In the genomic region with DNA sequence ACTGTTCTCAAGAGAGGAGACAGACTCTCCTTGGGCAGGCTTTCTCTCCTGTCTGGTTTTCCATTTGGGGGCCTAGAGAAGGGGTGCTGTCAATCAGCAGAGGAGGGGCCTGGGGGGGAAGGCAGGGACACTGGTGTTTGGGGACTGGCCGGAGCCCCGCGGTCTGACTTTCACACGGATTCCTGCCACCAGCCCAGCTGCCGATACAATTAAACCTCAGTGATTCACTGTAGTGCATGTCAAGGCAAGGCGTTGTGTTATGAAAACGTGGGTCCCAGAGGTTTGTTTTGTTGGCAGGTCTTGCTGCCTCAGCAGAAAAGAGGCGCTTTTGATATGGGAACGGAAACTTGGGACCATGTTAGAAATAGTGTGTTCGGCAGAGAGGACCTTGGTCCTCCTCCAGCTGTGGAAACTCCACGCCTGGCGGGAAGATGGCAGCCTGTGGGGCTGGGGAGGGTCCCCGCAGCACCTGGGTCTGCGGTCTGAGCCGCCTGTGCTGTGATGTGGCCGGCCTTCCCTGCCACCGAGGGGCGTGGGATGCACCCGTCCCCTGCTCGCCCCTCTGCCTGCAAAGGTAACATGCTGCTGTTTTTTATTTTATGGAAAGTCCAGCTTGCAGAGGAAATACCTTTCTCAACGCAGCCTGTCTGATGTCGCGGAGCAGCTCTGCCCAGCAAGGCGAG, we compare ENCODE assay signal across 14 cellular contexts. TPM values are rescaled to one million over a fixed set of nuclear protein-coding genes. Genes with fewer than 3 reads are reported as not detected.
DNase-seq lines count a peak whose midpoint lies in the region; ATAC-seq, FAIRE-seq and TF ChIP-seq lines count a peak whose summit lies in the region.
"Had no signal": no experiment of that assay in that cellular context is flagged by ENCODE, and none has a peak within 500 bp of the region (broad histone marks: within the 10 kb centered on the region; RNA-seq: fewer than 3 reads in every experiment).

No MANE protein-coding gene starts in this region.

- H3K27ac Mint-ChIP-seq in astrocyte (ENCODE audit: unreplicated experiment) (peak overlapping the region; percentile 62), mesothelial cell of epicardium (peak overlapping the region; percentile 47)
- H3K27ac Mint-ChIP-seq: activated CD8-positive, alpha-beta memory T cell treated with anti-CD3 and anti-CD28 coated beads, Interleukin-2, amount 10 ng/mL, durations not matched to agents 7 days and 5 days; activated naive CD4-positive, alpha-beta T cell treated with anti-CD3 and anti-CD28 coated beads for 36 hours; stimulated activated naive CD8-positive, alpha-beta T cell treated with anti-CD3 and anti-CD28 coated beads, Interleukin-15, Interleukin-2, amounts not matched to agents 100 ng/mL and 50 ng/mL, for 24 hours had no signal

- H3K9me3 Mint-ChIP-seq in astrocyte (ENCODE audit: unreplicated experiment) (no peaks in the 10 kb centered on the region), mesothelial cell of epicardium (peaks cover 8% of the 10 kb centered on the region)

- peak; percentile 31 for DNase-seq in astrocyte (ENCODE audit: low read depth)
- DNase-seq in mesothelial cell of epicardium (ENCODE audit: low spot score in 2 of 2, unreplicated experiment in 2 of 2), result no peak
- DNase-seq in transverse colon, result no peak
- no peak for DNase-seq in omental fat pad (ENCODE audit: low spot score)
- no peak for DNase-seq in effector CD4-positive, alpha-beta T cell
- DNase-seq: activated CD8-positive, alpha-beta memory T cell treated with anti-CD3 and anti-CD28 coated beads, Interleukin-2, amount 10 ng/mL, durations not matched to agents 7 days and 5 days; activated naive CD4-positive, alpha-beta T cell treated with anti-CD3 and anti-CD28 coated beads for 36 hours; islet precursor cell; NK-92 treated with Interleukin-12 subunit alpha and Interleukin-12 subunit beta, amount 100 ng/mL, for 24 hours had no signal

- H3K4me2 ChIP-seq in astrocyte (ENCODE audit: low read length), result no peak overlapping the region

- H3K4me3 ChIP-seq in astrocyte (ENCODE audit: insufficient read depth, low read depth, low read length) (no peak overlapping the region), esophagus (ENCODE audit: low read depth in 1 of 2, low read length in 2 of 2) (no peak overlapping the region), transverse colon (no peak overlapping the region)
- H3K4me3 ChIP-seq: SK-N-MC had no signal

- no peak for FAIRE-seq in astrocyte (lab: Jason Lieb, UNC)
- FAIRE-seq: GM18507 had no signal

- H2AFZ ChIP-seq in astrocyte (ENCODE audit: low read depth, low read length), result no peak overlapping the region

- H3K36me3 ChIP-seq in astrocyte (ENCODE audit: insufficient read depth, low read length) (no peaks in the 10 kb centered on the region), esophagus (ENCODE audit: control insufficient read depth in 2 of 2, insufficient read depth in 2 of 2, low read length in 1 of 2) (no peaks in the 10 kb centered on the region), transverse colon (no peaks in the 10 kb centered on the region)

- in situ Hi-C loops in transverse colon (cut with MboI; ENCODE audit: low pct_ligation_motif_present in 1 of 4, low pct_unique_long_range_greater_than_20kb in 1 of 4, low sequenced_read_pairs in 3 of 4), result no loop called here

- TF ChIP-seq POLR2A in transverse colon (IDR thresholded peaks at IDR 0.05), result no peak

- peaks cover 11% of the 10 kb centered on the region for H3K4me1 ChIP-seq in astrocyte (ENCODE audit: insufficient read depth, low read length)
- peaks cover 29 to 50% of the 10 kb centered on the region in 2 donors for H3K4me1 ChIP-seq in esophagus (ENCODE audit: control insufficient read depth in 2 of 2, insufficient read depth in 2 of 2, low read length in 1 of 2)
- H3K4me1 ChIP-seq in transverse colon, result peaks cover 34 to 61% (median 40%) of the 10 kb centered on the region in 4 donors

- WGBS in esophagus, 2 donors, result 39 to 52% methylated on average over 24 of the region's 24 CpGs
- WGBS in transverse colon (ENCODE audit: low coverage in 1 of 2), 2 donors, result 83% methylated on average over 24 of the region's 24 CpGs; no CpG with 5 or more reads in 1 of the 2 donors

- peaks cover 11% of the 10 kb centered on the region for H3K36me3 Mint-ChIP-seq in astrocyte (ENCODE audit: low read depth, unreplicated experiment)
- peaks cover 9% of the 10 kb centered on the region for H3K36me3 Mint-ChIP-seq in mesothelial cell of epicardium
- H3K36me3 Mint-ChIP-seq: activated CD8-positive, alpha-beta memory T cell treated with anti-CD3 and anti-CD28 coated beads, Interleukin-2, amount 10 ng/mL, durations not matched to agents 7 days and 5 days had no signal

- peaks cover 100% of the 10 kb centered on the region for H4K20me1 ChIP-seq in astrocyte (ENCODE audit: insufficient read depth, low read length)

- H3K9me3 ChIP-seq in astrocyte (ENCODE audit: insufficient read depth, low read depth, low read length) (no peaks in the 10 kb centered on the region), esophagus (ENCODE audit: control insufficient read depth in 2 of 2, insufficient read depth in 1 of 2, low read depth in 1 of 2, low read length in 1 of 2) (no peaks in the 10 kb centered on the region), transverse colon (no peaks in the 10 kb centered on the region)

- intact Hi-C loops in transverse colon (cut with DNase I; ENCODE audit: low total_unique reads), result no loop called here

- ATAC-seq in omental fat pad (ENCODE audit: low FRiP score) (no peak), GM19452 (IDR thresholded peaks at IDR 0.05; ENCODE audit: unreplicated experiment) (no peak)
- ATAC-seq: activated CD8-positive, alpha-beta memory T cell treated with anti-CD3 and anti-CD28 coated beads, Interleukin-2, amount 10 ng/mL, durations not matched to agents 7 days and 5 days had no signal

- H3K27me3 ChIP-seq in astrocyte (ENCODE audit: insufficient read depth, low read length) (no peaks in the 10 kb centered on the region), esophagus (ENCODE audit: control insufficient read depth in 1 of 2, insufficient read depth in 2 of 2, low read length in 2 of 2) (no peaks in the 10 kb centered on the region), transverse colon (no peaks in the 10 kb centered on the region)

- H3K79me2 ChIP-seq in astrocyte (ENCODE audit: insufficient read depth, low read length), result peaks cover 98% of the 10 kb centered on the region

- H3K4me1 Mint-ChIP-seq in astrocyte (ENCODE audit: low read depth, unreplicated experiment), result peaks cover 29% of the 10 kb centered on the region
- H3K4me1 Mint-ChIP-seq in mesothelial cell of epicardium, result peaks cover 22% of the 10 kb centered on the region
- H3K4me1 Mint-ChIP-seq: activated CD8-positive, alpha-beta memory T cell treated with anti-CD3 and anti-CD28 coated beads, Interleukin-2, amount 10 ng/mL, durations not matched to agents 7 days and 5 days had no signal

- TF ChIP-seq CTCF in astrocyte (IDR thresholded peaks at IDR 0.05; ENCODE audit: insufficient read depth, low read depth, low read length), result no peak
- TF ChIP-seq CTCF in mesothelial cell of epicardium (IDR thresholded peaks at IDR 0.05; ENCODE audit: unreplicated experiment), result no peak
- TF ChIP-seq CTCF in transverse colon (IDR thresholded peaks at IDR 0.05), result no peak
- TF ChIP-seq CTCF in omental fat pad (IDR thresholded peaks at IDR 0.05), result no peak

- H3K27ac ChIP-seq in astrocyte (ENCODE audit: low read depth, low read length) (no peak overlapping the region), esophagus (ENCODE audit: low read depth in 2 of 2, low read length in 1 of 2) (peak overlapping the region; percentile 69 to 81), transverse colon (peak overlapping the region; percentile 3 to 82 (median 69))
- H3K27ac ChIP-seq: SK-N-MC had no signal

- no peaks in the 10 kb centered on the region for H3K27me3 Mint-ChIP-seq in astrocyte (ENCODE audit: low read depth, unreplicated experiment)
- no peaks in the 10 kb centered on the region for H3K27me3 Mint-ChIP-seq in mesothelial cell of epicardium (ENCODE audit: low read depth)
- H3K27me3 Mint-ChIP-seq: activated CD8-positive, alpha-beta memory T cell treated with anti-CD3 and anti-CD28 coated beads, Interleukin-2, amount 10 ng/mL, durations not matched to agents 7 days and 5 days; stimulated activated naive CD8-positive, alpha-beta T cell treated with anti-CD3 and anti-CD28 coated beads, Interleukin-15, Interleukin-2, amounts not matched to agents 100 ng/mL and 50 ng/mL, for 24 hours had no signal

- no peak for TF ChIP-seq EP300 in transverse colon (IDR thresholded peaks at IDR 0.05; ENCODE audit: low read depth)

- H3K4me3 Mint-ChIP-seq in astrocyte (ENCODE audit: unreplicated experiment) (no peak overlapping the region), mesothelial cell of epicardium (no peak overlapping the region)
- H3K4me3 Mint-ChIP-seq: activated CD8-positive, alpha-beta memory T cell treated with anti-CD3 and anti-CD28 coated beads, Interleukin-2, amount 10 ng/mL, durations not matched to agents 7 days and 5 days; activated naive CD4-positive, alpha-beta T cell treated with anti-CD3 and anti-CD28 coated beads for 36 hours; stimulated activated naive CD8-positive, alpha-beta T cell treated with anti-CD3 and anti-CD28 coated beads, Interleukin-15, Interleukin-2, amounts not matched to agents 100 ng/mL and 50 ng/mL, for 24 hours had no signal

- H3K9ac ChIP-seq in astrocyte (ENCODE audit: low read length), result no peak overlapping the region

RNA-seq across cellular contexts. Expression of a gene that starts 47.6 kb away (rescaled TPM):
- total RNA-seq in astrocyte (53.5 and 56.7 TPM in 2 replicates), mesothelial cell of epicardium (22.0 to 24.8 TPM (median 23.9 TPM) in 3 replicates), transverse colon (10 to 100 TPM; 40.0 to 82.1 (median 52.6) TPM), omental fat pad (100 to 1,000 TPM in 1 of 4 donors, 10 to 100 TPM in 3; 33.5 to 111 (median 76.3) TPM)
- polyA plus RNA-seq in esophagus, result 10 to 100 TPM; 14.4 to 20.9 TPM
